ENCODE assay signal across 30 cellular contexts in the genomic region with DNA sequence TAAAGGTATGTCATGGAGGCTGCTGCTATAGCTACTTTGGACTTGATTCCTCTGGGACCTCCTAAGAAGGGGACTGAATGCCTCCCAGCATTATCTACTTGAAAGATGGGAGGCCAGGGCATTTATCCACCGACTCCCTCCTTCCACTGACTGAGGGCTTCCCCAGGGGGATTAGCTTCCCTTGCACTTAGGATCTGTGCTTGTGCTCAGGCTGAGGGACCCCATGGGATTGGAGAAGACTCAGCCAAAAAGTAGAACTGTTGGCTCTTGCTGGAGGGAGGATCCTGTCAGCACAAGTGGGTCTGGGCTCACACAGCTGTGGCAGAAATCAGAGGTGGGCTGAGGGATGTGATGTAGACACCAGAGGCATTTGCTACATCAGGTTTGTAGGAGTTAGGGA.
"Had no signal": no experiment of that assay in that cellular context is flagged by ENCODE, and none has a peak within 500 bp of the region (broad histone marks: within the 10 kb centered on the region; RNA-seq: fewer than 3 reads in every experiment).

No MANE protein-coding gene starts in this region.

- H3K27me3 ChIP-seq: brain microvascular endothelial cell, colonic mucosa, SJCRH30 had no signal

- H3K36me3 ChIP-seq: brain microvascular endothelial cell, colonic mucosa, SJCRH30, WERI-Rb-1 had no signal

- H3K4me1 ChIP-seq: colonic mucosa, SJCRH30 had no signal

- H3K4me3 ChIP-seq: colonic mucosa, PC-9, SJCRH30, SK-N-MC had no signal

- H3K9me3 ChIP-seq: colonic mucosa, SJCRH30 had no signal

- ATAC-seq: activated CD8-positive, alpha-beta memory T cell treated with anti-CD3 and anti-CD28 coated beads, Interleukin-2, amount 10 ng/mL, durations not matched to agents 7 days and 5 days; activated naive CD8-positive, alpha-beta T cell treated with anti-CD3 and anti-CD28 coated beads, Interleukin-2, amount 50 U/mL, for 24 hours had no signal

- H3K27ac ChIP-seq: brain microvascular endothelial cell, colonic mucosa, PC-9, RWPE1, SJCRH30, SK-N-MC, WERI-Rb-1 had no signal

- DNase-seq: activated CD4-positive, alpha-beta memory T cell treated with anti-CD3 and anti-CD28 coated beads, Interleukin-2, amount 10 ng/mL, durations not matched to agents 7 days and 5 days; activated CD4-positive, alpha-beta T cell treated with anti-CD3 and anti-CD28 coated beads for 1 hour; activated CD4-positive, alpha-beta T cell treated with anti-CD3 and anti-CD28 coated beads for 48 hours; activated CD4-positive, CD25-positive, alpha-beta regulatory T cell; activated CD8-positive, alpha-beta memory T cell treated with anti-CD3 and anti-CD28 coated beads for 24 hours; activated CD8-positive, alpha-beta memory T cell treated with anti-CD3 and anti-CD28 coated beads, Interleukin-2, amount 10 ng/mL, durations not matched to agents 7 days and 5 days; activated CD8-positive, alpha-beta memory T cell treated with anti-CD3 and anti-CD28 coated beads, Interleukin-2, amount 50 U/mL, for 48 hours; activated effector memory CD4-positive, alpha-beta T cell treated with Interleukin-2 at 50 U/mL for 16 hours; activated naive CD4-positive, alpha-beta T cell treated with anti-CD3 and anti-CD28 coated beads, Interleukin-2, amount 10 ng/mL, durations not matched to agents 7 days and 5 days; activated naive CD8-positive, alpha-beta T cell treated with anti-CD3 and anti-CD28 coated beads, Interleukin-2, amount 50 U/mL, for 24 hours; activated T-cell treated with anti-CD3 and anti-CD28 coated beads, Interleukin-2, amount 50 U/mL, for 48 hours; aorta; brain microvascular endothelial cell; colonic mucosa; NCI-H1105; NCI-H1436; NCI-H1694; NCI-H1930; NCI-H2081 treated with DMSO at 0.1 percent for 48 hours; NCI-H226; NCI-H446 treated with DMSO at 0.1 percent for 48 hours; NCI-H69; NK-92 treated with Interleukin-12 subunit alpha and Interleukin-12 subunit beta, amount 100 ng/mL, for 24 hours; PC-9; SHP77; SJCRH30; T1000; WERI-Rb-1 had no signal
